1 cellular context compared by ENCODE assay signal in the genomic region with DNA sequence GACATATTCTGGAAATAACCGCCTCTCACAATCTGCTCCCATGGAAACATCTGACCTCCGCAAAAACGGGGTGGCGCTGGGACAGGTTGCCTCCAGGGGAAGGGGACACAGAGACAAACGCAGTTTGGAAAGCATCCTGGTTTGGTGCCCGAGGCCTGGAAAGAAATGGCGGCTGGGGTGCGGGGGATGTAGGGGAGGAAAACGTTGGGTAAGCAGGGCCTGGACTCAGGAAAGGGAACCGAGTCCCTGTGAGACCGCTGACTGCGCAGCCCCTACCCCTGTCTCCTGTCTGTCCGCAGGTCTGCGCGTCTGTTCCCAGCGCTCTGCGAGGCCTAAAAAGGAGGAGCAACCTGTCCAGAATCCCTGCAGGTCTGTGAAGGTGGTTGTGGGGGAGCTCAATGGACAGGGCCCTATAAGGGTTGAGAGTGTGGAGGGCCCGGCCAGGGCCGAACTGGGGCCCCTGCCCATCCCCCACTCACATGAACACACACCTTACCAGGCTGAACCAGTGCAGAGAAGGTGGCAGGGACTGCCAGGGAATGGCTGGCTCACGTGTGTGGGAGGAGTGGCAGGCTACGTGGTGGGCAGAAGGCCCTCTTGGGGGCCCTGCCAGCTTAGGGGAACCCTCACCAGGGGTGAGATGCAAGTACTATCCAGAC.
TF ChIP-seq lines count a peak whose summit lies in the region.

No MANE protein-coding gene starts in this region.

TF ChIP-seq in H1, 55 proteins besides CTCF, POLR2A, EP300 and RAD21:
- TF ChIP-seq SP4 (IDR thresholded peaks at IDR 0.05; ENCODE audit: low read length) = no peak
- no peak for TF ChIP-seq ATF3 (IDR thresholded peaks at IDR 0.05; ENCODE audit: insufficient read depth, low read depth, low read length)
- TF ChIP-seq TAF7 (optimal IDR thresholded peaks at IDR 0.05; ENCODE audit: borderline replicate concordance, low read depth, low read length) = no peak
- TF ChIP-seq CBX5 (IDR thresholded peaks at IDR 0.05; ENCODE audit: low read depth, low read length) = no peak
- no peak for TF ChIP-seq HDAC2 (IDR thresholded peaks at IDR 0.05; ENCODE audit: borderline replicate concordance in 1 of 2, low read depth in 2 of 2, low read length in 2 of 2)
- TF ChIP-seq EGR1 (IDR thresholded peaks at IDR 0.05; ENCODE audit: borderline replicate concordance, low read depth, low read length) = no peak
- no peak for TF ChIP-seq KDM4A (IDR thresholded peaks at IDR 0.05; ENCODE audit: low read depth, low read length, severe bottlenecking)
- TF ChIP-seq RFX5 (IDR thresholded peaks at IDR 0.05; ENCODE audit: borderline replicate concordance, low read depth, low read length) = no peak
